Comparison of ENCODE assay signal across 24 cellular contexts in genomic region chr17:61227866-61228265, GRCh38.
A peak's percentile ranks its signal among the peaks of the same experiment; 100 is the strongest.
DNase-seq lines count a peak whose midpoint lies in the region; ATAC-seq, FAIRE-seq and TF ChIP-seq lines count a peak whose summit lies in the region.
"Had no signal": no experiment of that assay in that cellular context is flagged by ENCODE, and none has a peak within 500 bp of the region (broad histone marks: within the 10 kb centered on the region; RNA-seq: fewer than 3 reads in every experiment).

No MANE protein-coding gene starts in this region.

- no peaks in the 10 kb centered on the region for H3K9me1 ChIP-seq in IMR-90 (ENCODE audit: insufficient read depth, low read length)

- H3K4me2 ChIP-seq in IMR-90 (ENCODE audit: low read depth, low read length) (no peak overlapping the region), H1 (ENCODE audit: insufficient read depth in 1 of 2, low read depth in 2 of 2, low read length in 2 of 2) (no peak overlapping the region)
- H3K4me2 ChIP-seq: BLaER1 treated with 17β-estradiol and CSF1 and Interleukin-3, amounts not matched to agents 10 nM and 100 nM had no signal

- no peak overlapping the region for H2AK5ac ChIP-seq in IMR-90 (ENCODE audit: low read depth, low read length)
- H2AK5ac ChIP-seq in H1 (ENCODE audit: low read depth, low read length): no peak overlapping the region

- no peaks in the 10 kb centered on the region for H4K20me1 ChIP-seq in IMR-90 (ENCODE audit: insufficient read depth, low read length)
- H4K20me1 ChIP-seq in H1 (replicated peaks in 1 of 2; ENCODE audit: control insufficient read depth in 1 of 2, insufficient read depth in 2 of 2, low read length in 2 of 2): no peaks in the 10 kb centered on the region
- H4K20me1 ChIP-seq: BLaER1 treated with 17β-estradiol and CSF1 and Interleukin-3, amounts not matched to agents 10 nM and 100 nM had no signal

- H4K5ac ChIP-seq in IMR-90 (ENCODE audit: low read depth, low read length): no peak overlapping the region
- H4K5ac ChIP-seq in H1 (ENCODE audit: insufficient read length, low read depth, low read length): no peak overlapping the region

- H4K8ac ChIP-seq in IMR-90 (ENCODE audit: low read depth in 2 of 2, low read length in 2 of 2) (no peak overlapping the region), H1 (ENCODE audit: extremely low read depth, insufficient read depth, low read length) (no peak overlapping the region)

- H2BK120ac ChIP-seq in IMR-90 (ENCODE audit: low read depth, low read length): no peak overlapping the region
- H2BK120ac ChIP-seq in H1 (replicated peaks; ENCODE audit: low read depth, low read length): no peak overlapping the region

- H3K4me3 ChIP-seq in Caco-2 (ENCODE audit: low read depth, low read length): no peak overlapping the region
- no peak overlapping the region for H3K4me3 ChIP-seq in IMR-90 (ENCODE audit: insufficient read depth, low read depth, low read length)
- no peak overlapping the region for H3K4me3 ChIP-seq in H1 (ENCODE audit: extremely low read depth in 1 of 4, insufficient read depth in 2 of 4, low read depth in 3 of 4, low read length in 4 of 4)
- H3K4me3 ChIP-seq: BLaER1 treated with 17β-estradiol and CSF1 and Interleukin-3, amounts not matched to agents 10 nM and 100 nM; GM12878 had no signal

- no peak overlapping the region for H3K9ac ChIP-seq in IMR-90 (ENCODE audit: low read depth, low read length)
- H3K9ac ChIP-seq in H1 (replicated peaks in 1 of 4; ENCODE audit: extremely low read depth in 1 of 4, low read depth in 3 of 4, low read length in 3 of 4): no peak overlapping the region
- H3K9ac ChIP-seq: BLaER1 treated with 17β-estradiol and CSF1 and Interleukin-3, amounts not matched to agents 10 nM and 100 nM had no signal

- TF ChIP-seq RAD21 in IMR-90 (IDR thresholded peaks at IDR 0.05; ENCODE audit: low read length): no peak
- TF ChIP-seq RAD21 in H1 (IDR thresholded peaks at IDR 0.05 in 1 of 2, conservative IDR thresholded peaks at IDR 0.05 in 1 of 2; ENCODE audit: low read depth in 2 of 2, low read length in 2 of 2): no peak

- H3K27ac ChIP-seq in IMR-90 (ENCODE audit: insufficient read depth, low read length) (no peak overlapping the region), H1 (ENCODE audit: low read depth, low read length) (no peak overlapping the region)
- H3K27ac ChIP-seq: 22Rv1; BLaER1 treated with 17β-estradiol and CSF1 and Interleukin-3, amounts not matched to agents 10 nM and 100 nM had no signal

- H3K36me3 Mint-ChIP-seq in Caco-2 (ENCODE audit: insufficient read depth, unreplicated experiment): peaks cover 24% of the 10 kb centered on the region
- H3K36me3 Mint-ChIP-seq in nephron (ENCODE audit: low read depth): peaks cover 4% of the 10 kb centered on the region
- H3K36me3 Mint-ChIP-seq: CD14-positive monocyte had no signal

- H3K56ac ChIP-seq in IMR-90 (ENCODE audit: extremely low read depth, insufficient read depth, low read length) (no peak overlapping the region), H1 (replicated peaks; ENCODE audit: insufficient read length, low read depth, low read length) (no peak overlapping the region)

- H2BK15ac ChIP-seq in IMR-90 (ENCODE audit: low read depth, low read length) (peak overlapping the region; percentile 60; the same call in 1 of the 3 replicates), H1 (ENCODE audit: low read length) (no peak overlapping the region)

- intact Hi-C loops in Caco-2 (cut with micrococcal nuclease; ENCODE audit: unreplicated experiment) (no loop called here), IMR-90 (cut with micrococcal nuclease) (no loop called here)

- BruUV-seq in Caco-2 (replicated peaks; lab: Mats Ljungman, UMichigan): no TSS peak
- no TSS peak for BruUV-seq in IMR-90 (replicated peaks; lab: Mats Ljungman, UMichigan)

- peaks cover 58% of the 10 kb centered on the region for H3K4me1 Mint-ChIP-seq in Caco-2 (ENCODE audit: low read depth, unreplicated experiment)
- H3K4me1 Mint-ChIP-seq in nephron: peaks cover 37% of the 10 kb centered on the region

- no peaks in the 10 kb centered on the region for H3K36me3 ChIP-seq in Caco-2 (ENCODE audit: control insufficient read depth, insufficient read depth, low read length)
- no peaks in the 10 kb centered on the region for H3K36me3 ChIP-seq in IMR-90 (ENCODE audit: control insufficient read depth, insufficient read depth, low read length)
- H3K36me3 ChIP-seq in H1 (ENCODE audit: control insufficient read depth in 2 of 4, insufficient read depth in 4 of 4, low read length in 3 of 4): no peaks in the 10 kb centered on the region
- H3K36me3 ChIP-seq: BE2C; BLaER1 treated with 17β-estradiol and CSF1 and Interleukin-3, amounts not matched to agents 10 nM and 100 nM had no signal

- no peak overlapping the region for H3K23ac ChIP-seq in IMR-90 (ENCODE audit: low read depth, low read length)
- no peak overlapping the region for H3K23ac ChIP-seq in H1 (ENCODE audit: insufficient read length)

- H3K79me1 ChIP-seq in IMR-90 (ENCODE audit: low read depth in 1 of 2, low read length in 2 of 2) (no peaks in the 10 kb centered on the region), H1 (ENCODE audit: low read depth, low read length) (no peaks in the 10 kb centered on the region)

- H2BK12ac ChIP-seq in H1 (ENCODE audit: low read depth, low read length): no peak overlapping the region

- dilution Hi-C loops in IMR-90 (cut with HindIII; ENCODE audit: low sequenced_read_pairs, unreplicated experiment): no loop called here

- H3K27me3 Mint-ChIP-seq in Caco-2 (ENCODE audit: insufficient read depth, unreplicated experiment) (no peaks in the 10 kb centered on the region), nephron (ENCODE audit: low read depth) (no peaks in the 10 kb centered on the region)
- H3K27me3 Mint-ChIP-seq: CD4-positive, alpha-beta T cell; CD8-positive, alpha-beta memory T cell had no signal

- ATAC-seq in IMR-90 (ENCODE audit: low read depth) (no peak), GM19397 (IDR thresholded peaks at IDR 0.05; ENCODE audit: unreplicated experiment) (no peak)
- ATAC-seq: GM12878 had no signal

- H4K91ac ChIP-seq in IMR-90 (ENCODE audit: insufficient read depth, low read depth, low read length): no peak overlapping the region
- no peak overlapping the region for H4K91ac ChIP-seq in H1 (replicated peaks; ENCODE audit: insufficient read length, low read length)

- POLR2A ChIA-PET in Caco-2 (lab: Charles Lee): no interaction called here
- POLR2A ChIA-PET in IMR-90 (lab: Charles Lee; ENCODE audit: unreplicated experiment): no interaction called here
- POLR2A ChIA-PET in H1 (lab: Charles Lee; ENCODE audit: partially characterized antibody): no interaction called here

- H3K18ac ChIP-seq in IMR-90 (ENCODE audit: low read depth, low read length): no peak overlapping the region
- H3K18ac ChIP-seq in H1 (ENCODE audit: extremely low read depth, low read length): no peak overlapping the region

- H3K14ac ChIP-seq in IMR-90 (replicated peaks; ENCODE audit: low read depth, low read length) (no peak overlapping the region), H1 (ENCODE audit: insufficient read length) (no peak overlapping the region)

- no peak overlapping the region for H2AK9ac ChIP-seq in IMR-90 (replicated peaks; ENCODE audit: low read depth, low read length, poor library complexity)

- no peak overlapping the region for H2AFZ ChIP-seq in IMR-90 (replicated peaks; ENCODE audit: low read length, poor library complexity)
- no peak overlapping the region for H2AFZ ChIP-seq in H1 (ENCODE audit: low read length)

- H3K4me1 ChIP-seq in Caco-2 (peaks cover 44% of the 10 kb centered on the region), IMR-90 (ENCODE audit: control insufficient read depth, insufficient read depth, low read length) (no peaks in the 10 kb centered on the region), H1 (replicated peaks in 1 of 4; ENCODE audit: control insufficient read depth in 3 of 4, insufficient read depth in 4 of 4, low read length in 3 of 4) (no peaks in the 10 kb centered on the region)

- H3K4me3 Mint-ChIP-seq in Caco-2 (ENCODE audit: unreplicated experiment): no peak overlapping the region
- H3K4me3 Mint-ChIP-seq in nephron: no peak overlapping the region
- H3K4me3 Mint-ChIP-seq: CD14-positive monocyte; CD4-positive, alpha-beta T cell; CD8-positive, alpha-beta memory T cell had no signal

- DNase-seq in Caco-2 (no peak), IMR-90 (no peak), H1 (ENCODE audit: low read depth in 1 of 2, low spot score in 2 of 2) (no peak), NCI-H1694 treated with DMSO at 0.1 percent for 48 hours (lab: John Stamatoyannopoulos, UW) (no peak)
- DNase-seq in activated CD4-positive, alpha-beta T cell treated with anti-CD3 and anti-CD28 coated beads for 4 hours: no peak
- DNase-seq: AML-193; BE2C; Calu3; CD4-positive, alpha-beta T cell; CD8-positive, alpha-beta memory T cell; DMS153; DND-41; GDM1; GOT3; H7; HCEC 1CT had no signal

- in situ Hi-C loops in IMR-90 (cut with MboI; ENCODE audit: low sequenced_read_pairs): no loop called here

- no peaks in the 10 kb centered on the region for H3K79me2 ChIP-seq in H1 (ENCODE audit: control insufficient read depth in 1 of 2, insufficient read depth in 2 of 2, low read length in 2 of 2)

- CTCF ChIA-PET in Caco-2 (lab: Charles Lee) (no interaction called here), IMR-90 (lab: Yijun Ruan, JAX) (no interaction called here), H1 (lab: Charles Lee; ENCODE audit: partially characterized antibody) (interaction anchor here (0.8 kb wide), 1 partner anchor 58 kb away, joined by 3 read pairs; no protein-coding TSS in a partner anchor)

- H3K9me3 ChIP-seq in Caco-2 (no peaks in the 10 kb centered on the region), IMR-90 (ENCODE audit: control insufficient read depth, insufficient read depth, low read length) (no peaks in the 10 kb centered on the region), H1 (ENCODE audit: insufficient read depth in 2 of 2, low read depth in 1 of 2, low read length in 1 of 2) (no peaks in the 10 kb centered on the region)
- H3K9me3 ChIP-seq: BE2C; BLaER1 treated with 17β-estradiol and CSF1 and Interleukin-3, amounts not matched to agents 10 nM and 100 nM had no signal

- H3K27me3 ChIP-seq in Caco-2 (replicated peaks; ENCODE audit: control insufficient read depth, insufficient read depth, low read length): no peaks in the 10 kb centered on the region
- H3K27me3 ChIP-seq in IMR-90 (ENCODE audit: control insufficient read depth, insufficient read depth, low read length): no peaks in the 10 kb centered on the region
- H3K27me3 ChIP-seq in H1 (replicated peaks in 1 of 4; ENCODE audit: control insufficient read depth in 3 of 4, extremely low read depth in 1 of 4, insufficient read depth in 3 of 4, low read length in 3 of 4): no peaks in the 10 kb centered on the region
- H3K27me3 ChIP-seq: BE2C; BLaER1 treated with 17β-estradiol and CSF1 and Interleukin-3, amounts not matched to agents 10 nM and 100 nM had no signal

- no peak for FAIRE-seq in H1 (lab: Jason Lieb, UNC)
- FAIRE-seq: A204.1, GM12878, GM19239 had no signal

- H3K9me3 Mint-ChIP-seq in Caco-2 (ENCODE audit: unreplicated experiment) (peaks cover 20% of the 10 kb centered on the region), nephron (no peaks in the 10 kb centered on the region)
- H3K9me3 Mint-ChIP-seq: CD14-positive monocyte; CD4-positive, alpha-beta T cell; CD8-positive, alpha-beta memory T cell had no signal

- no peak for TF ChIP-seq EP300 in H1 (IDR thresholded peaks at IDR 0.05; ENCODE audit: borderline replicate concordance in 1 of 2, low read depth in 2 of 2, low read length in 2 of 2)

- H3K4ac ChIP-seq in IMR-90 (ENCODE audit: low read depth, low read length): no peak overlapping the region
- H3K4ac ChIP-seq in H1 (replicated peaks; ENCODE audit: insufficient read length, low read depth, low read length): no peak overlapping the region

- H3K23me2 ChIP-seq in H1 (ENCODE audit: low read depth, low read length): no peaks in the 10 kb centered on the region

- no peak for TF ChIP-seq POLR2A in IMR-90 (IDR thresholded peaks at IDR 0.05; ENCODE audit: low read depth, low read length)
- TF ChIP-seq POLR2A in H1 (IDR thresholded peaks at IDR 0.05; ENCODE audit: control extremely low read depth in 1 of 2, low read depth in 2 of 2, low read length in 2 of 2): no peak

- H2BK20ac ChIP-seq in IMR-90 (ENCODE audit: low read depth, low read length) (no peak overlapping the region), H1 (ENCODE audit: low read length) (no peak overlapping the region)

- H2BK5ac ChIP-seq in IMR-90 (ENCODE audit: low read depth, low read length, poor library complexity, severe bottlenecking) (no peak overlapping the region), H1 (ENCODE audit: low read depth, low read length) (no peak overlapping the region)

- TF ChIP-seq CTCF in Caco-2 (IDR thresholded peaks at IDR 0.05; ENCODE audit: insufficient read depth in 1 of 2, low read depth in 1 of 2, low read length in 1 of 2, severe bottlenecking in 1 of 2, unreplicated experiment in 1 of 2) (no peak), IMR-90 (conservative IDR thresholded peaks at IDR 0.05; ENCODE audit: low read depth, low read length) (no peak), H1 (IDR thresholded peaks at IDR 0.05; ENCODE audit: control extremely low read depth in 1 of 3, insufficient read depth in 1 of 3, low read depth in 1 of 3, low read length in 3 of 3) (no peak), nephron (IDR thresholded peaks at IDR 0.05; ENCODE audit: unreplicated experiment in 3 of 3) (no peak)

- H3K27ac Mint-ChIP-seq in Caco-2 (ENCODE audit: unreplicated experiment) (peak overlapping the region; percentile 60), nephron (peak overlapping the region; percentile 43 to 79 (median 68))
- H3K27ac Mint-ChIP-seq: CD14-positive monocyte; CD4-positive, alpha-beta T cell; CD8-positive, alpha-beta memory T cell had no signal
